Comparison of ENCODE assay signal across 8 cellular contexts in the genomic region with DNA sequence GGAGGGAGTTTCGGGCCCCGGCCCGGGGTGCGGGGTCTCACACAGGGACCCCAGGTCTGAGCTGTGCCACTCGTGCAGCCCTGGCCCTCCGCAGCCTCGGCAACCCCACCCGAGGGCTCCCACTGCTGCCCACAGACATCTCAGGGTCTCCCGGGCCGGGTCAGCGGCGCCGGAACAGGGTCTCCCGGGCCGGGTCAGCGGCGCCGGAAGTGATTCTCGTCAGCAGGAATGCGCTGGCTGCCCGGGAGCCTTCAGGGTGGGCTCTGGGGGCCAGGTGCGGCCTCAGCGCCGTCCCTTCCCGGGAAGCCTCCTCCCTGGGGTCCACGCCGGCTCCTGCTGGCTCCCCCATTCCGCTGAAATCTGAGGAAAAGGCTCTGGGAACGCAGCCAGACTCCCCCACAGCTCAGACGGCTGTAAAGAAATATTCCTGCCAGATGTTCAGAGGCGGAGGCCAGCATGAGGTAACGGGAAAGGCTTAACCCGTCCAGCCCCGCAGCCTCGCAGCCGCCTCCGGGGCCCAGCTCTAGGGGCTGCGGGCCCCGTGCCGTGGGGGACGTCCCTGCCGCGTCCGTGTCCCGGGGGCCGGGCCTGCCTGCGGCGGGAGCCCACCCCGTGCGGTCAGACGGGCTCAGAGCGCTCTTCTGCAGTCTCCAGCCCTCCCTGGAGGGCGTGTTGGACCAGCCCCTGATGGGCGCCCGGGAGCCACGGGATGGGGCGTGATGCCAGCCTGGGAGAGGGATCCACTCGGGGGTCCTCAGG. TPM values are rescaled to one million over a fixed set of nuclear protein-coding genes. Genes with fewer than 3 reads are reported as not detected.
A peak's percentile ranks its signal among the peaks of the same experiment; 100 is the strongest.
DNase-seq lines count a peak whose midpoint lies in the region; ATAC-seq and TF ChIP-seq lines count a peak whose summit lies in the region.

No MANE protein-coding gene starts in this region.

- H3K23ac ChIP-seq in mesendoderm (ENCODE audit: low read length) = peak overlapping the region; percentile 98

- peak overlapping the region; percentile 96 for H2BK5ac ChIP-seq in mesendoderm (ENCODE audit: low read length)

- no peaks in the 10 kb centered on the region for H3K27me3 ChIP-seq in CD4-positive, CD25-positive, alpha-beta regulatory T cell (ENCODE audit: control insufficient read depth, insufficient read depth, low read length)
- H3K27me3 ChIP-seq in Loucy (ENCODE audit: insufficient read depth, low read length, poor library complexity, severe bottlenecking) = no peaks in the 10 kb centered on the region
- no peaks in the 10 kb centered on the region for H3K27me3 ChIP-seq in mesendoderm (ENCODE audit: insufficient read depth, low read length, poor library complexity)
- peaks cover 21% of the 10 kb centered on the region for H3K27me3 ChIP-seq in upper lobe of right lung

- peaks cover 34% of the 10 kb centered on the region for H3K27me3 Mint-ChIP-seq in CD4-positive, CD25-positive, alpha-beta regulatory T cell

- H3K9me3 ChIP-seq in CD4-positive, CD25-positive, alpha-beta regulatory T cell (ENCODE audit: control insufficient read depth in 2 of 2, low read length in 2 of 2) = no peaks in the 10 kb centered on the region
- H3K9me3 ChIP-seq in Loucy (ENCODE audit: insufficient read depth, low read depth, low read length) (no peaks in the 10 kb centered on the region), upper lobe of right lung (no peaks in the 10 kb centered on the region)

- peak overlapping the region; percentile 93 for H4K8ac ChIP-seq in mesendoderm (ENCODE audit: low read depth, low read length)

- H4K5ac ChIP-seq in mesendoderm (ENCODE audit: low read length) = no peak overlapping the region

- peak overlapping the region; percentile 100 for H3K56ac ChIP-seq in mesendoderm (ENCODE audit: low read length)

- ATAC-seq in CD4-positive, CD25-positive, alpha-beta regulatory T cell (ENCODE audit: low read depth in 2 of 2) = no peak
- ATAC-seq in upper lobe of right lung = peak; percentile 25

- H3K18ac ChIP-seq in mesendoderm (ENCODE audit: low read length) = peak overlapping the region; percentile 84

- peak overlapping the region; percentile 70 for H3K9ac ChIP-seq in Loucy (ENCODE audit: low read depth, low read length, poor library complexity, severe bottlenecking)
- peak overlapping the region; percentile 98 for H3K9ac ChIP-seq in mesendoderm (ENCODE audit: low read length)

- H3K9me2 ChIP-seq in Loucy (replicated peaks; ENCODE audit: low read depth, low read length) = no peaks in the 10 kb centered on the region

- H3K36me3 Mint-ChIP-seq in CD4-positive, CD25-positive, alpha-beta regulatory T cell = peaks cover 4% of the 10 kb centered on the region

- WGBS in mesendoderm (ENCODE audit: extremely low coverage, insufficient coverage, low lambda C conversion rate) = no CpG with 5 or more reads among the region's 58 CpGs

- peaks cover 31% of the 10 kb centered on the region for H3K4me1 ChIP-seq in CD4-positive, CD25-positive, alpha-beta regulatory T cell (ENCODE audit: control insufficient read depth, insufficient read depth, low read length, poor library complexity, severe bottlenecking)
- H3K4me1 ChIP-seq in Loucy (ENCODE audit: insufficient read depth, low read length, poor library complexity, severe bottlenecking) (peaks cover 38% of the 10 kb centered on the region), mesendoderm (ENCODE audit: control insufficient read depth, low read depth, low read length) (peaks cover 4% of the 10 kb centered on the region), upper lobe of right lung (peaks cover 28% of the 10 kb centered on the region)

- no peaks in the 10 kb centered on the region for H3K79me1 ChIP-seq in mesendoderm (ENCODE audit: low read length)

- no peaks in the 10 kb centered on the region for H3K79me2 ChIP-seq in Loucy (ENCODE audit: insufficient read depth, low read length)
- no peaks in the 10 kb centered on the region for H3K79me2 ChIP-seq in mesendoderm (ENCODE audit: control insufficient read depth, insufficient read depth, low read length)

- peak overlapping the region; percentile 97 for H2AFZ ChIP-seq in Loucy (ENCODE audit: low read length)

- intact Hi-C loops in upper lobe of right lung (cut with DNase I) = loop anchor here (10.0 kb wide), 1 partner anchor 122 kb away; a partner anchor contains a TSS

- TF ChIP-seq CTCF in Loucy (conservative IDR thresholded peaks at IDR 0.05; ENCODE audit: low read length) (no peak), coronary artery (IDR thresholded peaks at IDR 0.05) (no peak), upper lobe of right lung (IDR thresholded peaks at IDR 0.05) (no peak)

- peak overlapping the region; percentile 51 for H3K4me3 ChIP-seq in CD4-positive, CD25-positive, alpha-beta regulatory T cell (ENCODE audit: low read depth, low read length)
- H3K4me3 ChIP-seq in Loucy (ENCODE audit: low read length, poor library complexity, severe bottlenecking) (peak overlapping the region; percentile 79), coronary artery (peak overlapping the region; percentile 73), mesendoderm (ENCODE audit: low read length) (peak overlapping the region; percentile 23), upper lobe of right lung (peak overlapping the region; percentile 58)

- H3K4me3 Mint-ChIP-seq in CD4-positive, CD25-positive, alpha-beta regulatory T cell = peak overlapping the region in 3 of 4 donors; percentile 50 to 96 (median 81)

- no peak overlapping the region for H3K27ac Mint-ChIP-seq in CD4-positive, CD25-positive, alpha-beta regulatory T cell

- no peaks in the 10 kb centered on the region for H3K36me3 ChIP-seq in CD4-positive, CD25-positive, alpha-beta regulatory T cell (ENCODE audit: control insufficient read depth, insufficient read depth, low read length)
- no peaks in the 10 kb centered on the region for H3K36me3 ChIP-seq in Loucy (ENCODE audit: insufficient read depth, low read length)
- H3K36me3 ChIP-seq in mesendoderm (ENCODE audit: control insufficient read depth, insufficient read depth, low read length) = no peaks in the 10 kb centered on the region
- H3K36me3 ChIP-seq in upper lobe of right lung = no peaks in the 10 kb centered on the region

- no peaks in the 10 kb centered on the region for H3F3A ChIP-seq in Loucy (ENCODE audit: low read depth)

- H3K4me2 ChIP-seq in Loucy (ENCODE audit: low read depth, low read length, poor library complexity, severe bottlenecking) = peak overlapping the region; percentile 81
- peak overlapping the region; percentile 95 for H3K4me2 ChIP-seq in mesendoderm (ENCODE audit: low read length)

- no peak overlapping the region for H3K27ac ChIP-seq in CD4-positive, CD25-positive, alpha-beta regulatory T cell (ENCODE audit: insufficient read depth, low read length, poor library complexity, severe bottlenecking)
- H3K27ac ChIP-seq in coronary artery = peak overlapping the region; percentile 96 to 98
- peak overlapping the region; percentile 100 for H3K27ac ChIP-seq in mesendoderm (ENCODE audit: low read depth, low read length)
- H3K27ac ChIP-seq in upper lobe of right lung = peak overlapping the region; percentile 87

- peaks cover 2 to 13% (median 7%) of the 10 kb centered on the region in 4 donors for H3K4me1 Mint-ChIP-seq in CD4-positive, CD25-positive, alpha-beta regulatory T cell

- peak overlapping the region; percentile 62 for H2BK120ac ChIP-seq in mesendoderm (ENCODE audit: low read depth, low read length)

- H3K9me3 Mint-ChIP-seq in CD4-positive, CD25-positive, alpha-beta regulatory T cell = peaks cover 0 to 2% (median 0%) of the 10 kb centered on the region in 7 donors

- no peak for DNase-seq in CD4-positive, CD25-positive, alpha-beta regulatory T cell
- DNase-seq in coronary artery (ENCODE audit: low spot score) = peak; percentile 84
- peak; percentile 58 for DNase-seq in mesendoderm
- peak; percentile 68 for DNase-seq in upper lobe of right lung
- DNase-seq in stimulated activated CD4-positive, alpha-beta T cell treated with anti-CD3 and anti-CD28 coated beads, Interleukin-12 subunit alpha, Interleukin-12 subunit beta, amount 100 ng/mL, for 4 hours = no peak
- no peak for DNase-seq in NCI-H2029 treated with DMSO at 0.1 percent for 48 hours (lab: John Stamatoyannopoulos, UW)
- DNase-seq in retina = no peak

- H4K20me1 ChIP-seq in Loucy (ENCODE audit: insufficient read depth, low read length, poor library complexity, severe bottlenecking) = no peaks in the 10 kb centered on the region

- peak overlapping the region; percentile 45 for H2AK5ac ChIP-seq in mesendoderm (ENCODE audit: low read length)

- H3K4ac ChIP-seq in mesendoderm (ENCODE audit: low read depth, low read length) = peak overlapping the region; percentile 93

- no peak overlapping the region for H2BK15ac ChIP-seq in mesendoderm (replicated peaks; ENCODE audit: low read depth)

RNA-seq across cellular contexts. Expression of a gene that starts 8.7 kb away (rescaled TPM):
- 2.2 TPM for total RNA-seq in CD4-positive, CD25-positive, alpha-beta regulatory T cell
- polyA plus RNA-seq in CD4-positive, CD25-positive, alpha-beta regulatory T cell = 1 to 10 TPM in 1 of 4 donors, under 1 TPM in 3; 0.10 to 1.1 (median 0.64) TPM
- 187 TPM for polyA plus RNA-seq in mesendoderm (2013, experiment 1 of 2)
- 175 TPM for polyA plus RNA-seq in mesendoderm (2013, experiment 2 of 2)
- 175 TPM for total RNA-seq in upper lobe of right lung

Comparison
In these comparisons a context has a peak if more than half of its experiments do, and no peak if none do; other contexts are left out.
1. DNase-seq: peak in coronary artery (single experiment), mesendoderm (single experiment) and upper lobe of right lung (single experiment); none in CD4-positive, CD25-positive, alpha-beta regulatory T cell (0 of 3), stimulated activated CD4-positive, alpha-beta T cell treated with anti-CD3 and anti-CD28 coated beads, Interleukin-12 subunit alpha, Interleukin-12 subunit beta, amount 100 ng/mL, for 4 hours (single experiment), NCI-H2029 treated with DMSO at 0.1 percent for 48 hours (single experiment) and retina (single experiment).
2. H3K4me3 ChIP-seq: peak in every context shown above with its lines; median percentile 79 in Loucy; 73 in coronary artery; 58 in upper lobe of right lung; 51 in CD4-positive, CD25-positive, alpha-beta regulatory T cell; 23 in mesendoderm.
3. RNA of a gene that starts 8.7 kb away (total RNA-seq): 175 TPM in upper lobe of right lung (single experiment); 2.2 TPM in CD4-positive, CD25-positive, alpha-beta regulatory T cell (single experiment); every median in the first group is over 10 times any median in the second.